In the genomic region with DNA sequence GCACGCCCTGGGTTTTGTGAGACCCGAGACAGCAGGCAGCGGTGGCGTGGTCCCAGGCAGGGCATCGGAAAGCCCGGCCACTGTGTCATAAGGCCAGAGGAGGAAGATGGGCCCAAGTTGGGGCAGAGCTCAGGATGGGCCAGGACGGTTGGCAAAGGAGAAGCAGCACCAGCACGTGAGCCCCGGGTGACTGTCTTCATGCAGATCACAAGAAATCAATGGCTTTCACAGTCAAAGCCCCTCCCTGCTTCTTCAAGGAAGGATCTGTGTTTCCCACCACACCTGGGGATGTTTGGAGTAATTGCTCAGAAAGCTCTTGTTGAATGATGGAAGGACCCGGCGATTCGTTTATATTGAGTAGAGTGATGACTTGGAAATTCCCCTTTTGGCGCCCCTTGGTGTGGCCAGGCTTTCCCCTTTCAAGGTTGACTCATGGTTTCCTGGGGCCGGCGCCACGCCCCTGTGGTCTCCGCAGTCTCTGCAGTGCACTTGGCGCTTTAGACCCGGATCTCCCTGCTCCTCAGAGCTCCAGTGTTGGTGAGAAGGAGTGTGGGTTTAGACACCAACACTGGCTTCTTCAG, we compare ENCODE assay signal across 9 cellular contexts. TPM values are rescaled to one million over a fixed set of nuclear protein-coding genes. Genes with fewer than 3 reads are reported as not detected.
DNase-seq lines count a peak whose midpoint lies in the region; ATAC-seq, FAIRE-seq and TF ChIP-seq lines count a peak whose summit lies in the region.
"Had no signal": no experiment of that assay in that cellular context is flagged by ENCODE, and none has a peak within 500 bp of the region (broad histone marks: within the 10 kb centered on the region; RNA-seq: fewer than 3 reads in every experiment).

No MANE protein-coding gene starts in this region.

- ATAC-seq in A549 (peak; percentile 44 to 79; a peak in 3 of 6 replicates), GM19455 (IDR thresholded peaks at IDR 0.05; ENCODE audit: unreplicated experiment) (peak; percentile 86), HG03565 (IDR thresholded peaks at IDR 0.05; ENCODE audit: unreplicated experiment) (peak; percentile 90)

- no peak for TF ChIP-seq RAD21 in A549 (conservative IDR thresholded peaks at IDR 0.05 in 1 of 2, IDR thresholded peaks at IDR 0.05 in 1 of 2)

- no peak for FAIRE-seq in A549 (lab: Jason Lieb, UNC)

- H3K27ac ChIP-seq in A549: peak overlapping the region in 1 of 2 experiments; percentile 50; a peak in 2 of 6 replicates
- no peak overlapping the region for H3K27ac ChIP-seq in esophagus muscularis mucosa (replicated peaks in 1 of 4)
- no peak overlapping the region for H3K27ac ChIP-seq in PC-9
- H3K27ac ChIP-seq: C4-2B had no signal

- TF ChIP-seq POLR2A in A549 (IDR thresholded peaks at IDR 0.05; ENCODE audit: low read length) (no peak), esophagus muscularis mucosa (IDR thresholded peaks at IDR 0.05; ENCODE audit: low read depth) (no peak)

- no peak overlapping the region for H2AFZ ChIP-seq in PC-9

- TF ChIP-seq CTCF in A549 (IDR thresholded peaks at IDR 0.05) (no peak), esophagus muscularis mucosa (IDR thresholded peaks at IDR 0.05) (no peak), PC-9 (conservative IDR thresholded peaks at IDR 0.05) (no peak), foreskin fibroblast (IDR thresholded peaks at IDR 0.05; ENCODE audit: low read depth, low read length) (no peak)

- 68% methylated on average over 19 of the region's 19 CpGs for WGBS in A549 (ENCODE audit: missing lambda C conversion rate)
- WGBS in esophagus muscularis mucosa: 87% methylated on average over 12 of the region's 19 CpGs

- POLR2A ChIA-PET in A549 (lab: Yijun Ruan, JAX) (no interaction called here), PC-9 (lab: Charles Lee; ENCODE audit: unreplicated experiment) (no interaction called here)

- H4K20me1 ChIP-seq in PC-9 (ENCODE audit: insufficient read depth): no peaks in the 10 kb centered on the region

- H3K9me3 ChIP-seq in A549: no peaks in the 10 kb centered on the region
- no peaks in the 10 kb centered on the region for H3K9me3 ChIP-seq in esophagus muscularis mucosa
- H3K9me3 ChIP-seq in PC-9 (ENCODE audit: insufficient read depth, low read depth): no peaks in the 10 kb centered on the region

- H3K27me3 ChIP-seq in esophagus muscularis mucosa: no peaks in the 10 kb centered on the region
- H3K27me3 ChIP-seq in PC-9 (ENCODE audit: insufficient read depth, low read depth): no peaks in the 10 kb centered on the region

- peak in 1 of 2 experiments; percentile 18 for DNase-seq in A549 (ENCODE audit: low read depth in 1 of 2, low spot score in 1 of 2)
- DNase-seq in activated CD8-positive, alpha-beta memory T cell treated with anti-CD3 and anti-CD28 coated beads for 1 hour (ENCODE audit: extremely low read depth in 1 of 2, low read depth in 1 of 2): peak; percentile 23 to 44
- DNase-seq in iPS-NIHi7 (ENCODE audit: extremely low spot score): peak; percentile 40
- no peak for DNase-seq in esophagus muscularis mucosa (ENCODE audit: extremely low spot score)
- DNase-seq in PC-9: no peak
- no peak for DNase-seq in foreskin fibroblast

- intact Hi-C loops in esophagus muscularis mucosa (cut with DNase I): no loop called here
- intact Hi-C loops in PC-9 (cut with micrococcal nuclease; ENCODE audit: unreplicated experiment): no loop called here

- CTCF ChIA-PET in A549 (lab: Yijun Ruan, JAX) (interaction anchor here (2.1 kb wide), 1 partner anchor 17 kb away, joined by 5 read pairs; no protein-coding TSS in a partner anchor), PC-9 (lab: Charles Lee) (no interaction called here)

- H3K4me1 ChIP-seq in A549 (peaks cover 26% of the 10 kb centered on the region), esophagus muscularis mucosa (no peaks in the 10 kb centered on the region), PC-9 (replicated peaks; ENCODE audit: insufficient read depth) (0 out of 2 replicates have a peak, but pooled peaks cover 6% of the 10 kb centered on the region)

- no TSS peak for BruUV-seq in PC-9 (replicated peaks; lab: Mats Ljungman, UMichigan)

- H3F3A ChIP-seq in PC-9 (ENCODE audit: insufficient read depth, low read depth): no peaks in the 10 kb centered on the region

- no peak overlapping the region for H3K4me3 ChIP-seq in A549
- H3K4me3 ChIP-seq in esophagus muscularis mucosa: no peak overlapping the region
- H3K4me3 ChIP-seq in PC-9: no peak overlapping the region
- H3K4me3 ChIP-seq in foreskin fibroblast (ENCODE audit: low read depth in 1 of 2, low read length in 2 of 2): no peak overlapping the region

- no peaks in the 10 kb centered on the region for H3K79me2 ChIP-seq in PC-9 (ENCODE audit: low read depth)

- H3K4me2 ChIP-seq in A549 (peak overlapping the region; percentile 12; the same call in 1 of the 3 replicates), PC-9 (no peak overlapping the region)

- TF ChIP-seq EP300 in A549 (IDR thresholded peaks at IDR 0.05) (no peak), esophagus muscularis mucosa (IDR thresholded peaks at IDR 0.05) (no peak)

- no peaks in the 10 kb centered on the region for H3K36me3 ChIP-seq in esophagus muscularis mucosa
- H3K36me3 ChIP-seq in PC-9 (ENCODE audit: low read depth): no peaks in the 10 kb centered on the region

- H3K9me2 ChIP-seq in PC-9 (ENCODE audit: insufficient read depth): no peaks in the 10 kb centered on the region

TF ChIP-seq in A549, 52 proteins besides CTCF, POLR2A, EP300 and RAD21:
- TF ChIP-seq HEYL (CRISPR knock-in tag; IDR thresholded peaks at IDR 0.05): no peak
- TF ChIP-seq HOXA7 (CRISPR knock-in tag; IDR thresholded peaks at IDR 0.05): no peak
- TF ChIP-seq, protein P1, sequence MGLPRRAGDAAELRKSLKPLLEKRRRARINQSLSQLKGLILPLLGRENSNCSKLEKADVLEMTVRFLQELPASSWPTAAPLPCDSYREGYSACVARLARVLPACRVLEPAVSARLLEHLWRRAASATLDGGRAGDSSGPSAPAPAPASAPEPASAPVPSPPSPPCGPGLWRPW (IDR thresholded peaks at IDR 0.05): no peak
- TF ChIP-seq NFE2L2 (conservative IDR thresholded peaks at IDR 0.05; ENCODE audit: low read length): no peak
- TF ChIP-seq FOXS1 (CRISPR knock-in tag; IDR thresholded peaks at IDR 0.05): no peak
- TF ChIP-seq CBX8 (IDR thresholded peaks at IDR 0.05): no peak
- TF ChIP-seq HOXB5 (CRISPR knock-in tag; IDR thresholded peaks at IDR 0.05): no peak
- no peak for TF ChIP-seq FOSL2 (IDR thresholded peaks at IDR 0.05)
- TF ChIP-seq FOSL2 (CRISPR knock-in tag; IDR thresholded peaks at IDR 0.05): no peak
TF ChIP-seq in A549: peak in this region for 0.

RNA-seq across cellular contexts. Expression of a gene that starts 52.1 kb away (rescaled TPM):
- 2.0 and 2.2 TPM in 2 replicates for polyA plus RNA-seq in A549 (2011; rRNA removed)
- 0.22 and 0.29 TPM in 2 replicates for polyA plus RNA-seq in A549 (2012; cell fraction: cytosol; rRNA removed)
- polyA plus RNA-seq in A549 (2012; cell fraction: nucleus; rRNA removed): 0.14 and 0.37 TPM in 2 replicates
- polyA plus RNA-seq in A549 (2017; fragmentation: RNase III; extraction: RNeasy Plus Mini Kit Qiagen cat#74134 plus additional on column Dnase treatment): 0.94 to 1.2 TPM (median 0.95 TPM) in 3 replicates
- polyA minus RNA-seq in A549 (2011; rRNA and poly(A)+ RNA removed): 1.2 and 1.3 TPM in 2 replicates
- under 1 TPM in 2 of 4 donors, not detected in 2; 0.17 to 0.29 TPM for total RNA-seq in esophagus muscularis mucosa
- total RNA-seq in PC-9 (2021): 2.0 TPM in 2 replicates

Comparison
In these comparisons a context has a peak if more than half of its experiments do, and no peak if none do; other contexts are left out.
1. DNase-seq: peak in activated CD8-positive, alpha-beta memory T cell treated with anti-CD3 and anti-CD28 coated beads for 1 hour (2 of 2) and iPS-NIHi7 (single experiment); none in esophagus muscularis mucosa (single experiment), PC-9 (0 of 2) and foreskin fibroblast (0 of 2).
2. Peak in every context shown above with its lines, with median percentiles within 50 percentile points of each other: ATAC-seq.